Comparison of ENCODE assay signal across 18 cellular contexts in the genomic region with DNA sequence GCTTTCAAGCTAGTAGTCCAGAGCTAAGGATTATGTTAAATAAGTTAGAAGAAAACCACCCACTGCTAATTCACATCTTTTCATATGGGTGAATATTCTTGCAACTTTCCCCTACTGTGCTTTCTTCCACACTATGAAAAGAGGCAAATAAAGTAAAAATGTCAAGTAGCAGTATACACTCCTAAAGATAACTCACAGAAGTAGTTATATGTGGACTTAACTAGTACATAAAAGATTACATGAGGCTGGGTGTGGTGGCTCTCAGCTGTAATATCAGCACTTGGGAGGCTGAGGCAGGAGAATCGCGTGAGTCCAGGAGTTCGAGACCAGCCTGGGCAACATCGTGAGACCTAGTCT.
A peak's percentile ranks its signal among the peaks of the same experiment; 100 is the strongest.
DNase-seq lines count a peak whose midpoint lies in the region; ATAC-seq, FAIRE-seq and TF ChIP-seq lines count a peak whose summit lies in the region.
"Had no signal": no experiment of that assay in that cellular context is flagged by ENCODE, and none has a peak within 500 bp of the region (broad histone marks: within the 10 kb centered on the region; RNA-seq: fewer than 3 reads in every experiment).

No MANE protein-coding gene starts in this region.

- H3K4me1 ChIP-seq in right cardiac atrium (ENCODE audit: control insufficient read depth, insufficient read depth, low read length) (no peaks in the 10 kb centered on the region), body of pancreas (no peaks in the 10 kb centered on the region)
- H3K4me1 ChIP-seq: BE2C had no signal

- H3K4me3 ChIP-seq in right cardiac atrium (ENCODE audit: low read length) (no peak overlapping the region), body of pancreas (no peak overlapping the region)

- ATAC-seq in HG03571 (IDR thresholded peaks at IDR 0.05; ENCODE audit: unreplicated experiment) (peak; percentile 25), right cardiac atrium (no peak), body of pancreas (no peak), HG02623 (IDR thresholded peaks at IDR 0.05; ENCODE audit: unreplicated experiment) (no peak)
- ATAC-seq: CD8-positive, alpha-beta T cell had no signal

- no peak overlapping the region for H3K4me3 Mint-ChIP-seq in activated CD4-positive, alpha-beta T cell treated with anti-CD3 and anti-CD28 coated beads, Interleukin-2, amount 10 ng/mL, durations not matched to agents 24 days and 14 days
- no peak overlapping the region for H3K4me3 Mint-ChIP-seq in activated T-helper 2 cell treated with anti-CD3 and anti-CD28 coated beads, Interferon-gamma antibody, Interleukin-2, Interleukin-4, amounts not matched to agents 10 μg/mL and 5 μg/mL and 100 μg/mL, durations not matched to agents 14 hours and 24 hours and 36 hours (ENCODE audit: low read depth)
- H3K4me3 Mint-ChIP-seq: CD8-positive, alpha-beta T cell had no signal

- H3K27me3 ChIP-seq in right cardiac atrium (ENCODE audit: control insufficient read depth, insufficient read depth): no peaks in the 10 kb centered on the region
- no peaks in the 10 kb centered on the region for H3K27me3 ChIP-seq in body of pancreas
- H3K27me3 ChIP-seq: BE2C had no signal

- intact Hi-C loops in activated CD4-positive, alpha-beta T cell treated with anti-CD3 and anti-CD28 coated beads, Interleukin-2, amount 10 ng/mL, durations not matched to agents 24 days and 14 days (cut with micrococcal nuclease): no loop called here
- intact Hi-C loops in activated T-helper 2 cell treated with anti-CD3 and anti-CD28 coated beads, Interferon-gamma antibody, Interleukin-2, Interleukin-4, amounts not matched to agents 10 μg/mL and 5 μg/mL and 100 μg/mL, durations not matched to agents 14 hours and 24 hours and 36 hours (cut with micrococcal nuclease): no loop called here
- intact Hi-C loops in right cardiac atrium (cut with DNase I) (no loop called here), body of pancreas (cut with DNase I) (no loop called here)

- DNase-seq in activated CD4-positive, alpha-beta T cell treated with anti-CD3 and anti-CD28 coated beads, Interleukin-2, amount 10 ng/mL, durations not matched to agents 24 days and 14 days: no peak
- DNase-seq in activated CD4-positive, alpha-beta T cell treated with anti-CD3 and anti-CD28 coated beads for 1 hour: no peak
- no peak for DNase-seq in activated T-helper 2 cell treated with anti-CD3 and anti-CD28 coated beads, Interferon-gamma antibody, Interleukin-2, Interleukin-4, amounts not matched to agents 10 μg/mL and 5 μg/mL and 100 μg/mL, durations not matched to agents 14 hours and 24 hours and 36 hours (ENCODE audit: low spot score)
- DNase-seq in urothelium cell line (ENCODE audit: low spot score): no peak
- DNase-seq in right cardiac atrium: no peak
- DNase-seq in body of pancreas: no peak
- DNase-seq: BE2C; CD8-positive, alpha-beta T cell; DMS79 treated with DMSO at 0.1 percent for 48 hours; HCEC 1CT; KG1; NCI-H1417 treated with DMSO at 0.1 percent for 48 hours; NCI-H2029; NCI-H2171; NCI-H446 treated with DMSO at 0.1 percent for 48 hours had no signal

- H3K9me3 Mint-ChIP-seq in activated CD4-positive, alpha-beta T cell treated with anti-CD3 and anti-CD28 coated beads, Interleukin-2, amount 10 ng/mL, durations not matched to agents 24 days and 14 days: peaks cover 8% of the 10 kb centered on the region
- H3K9me3 Mint-ChIP-seq in activated T-helper 2 cell treated with anti-CD3 and anti-CD28 coated beads, Interferon-gamma antibody, Interleukin-2, Interleukin-4, amounts not matched to agents 10 μg/mL and 5 μg/mL and 100 μg/mL, durations not matched to agents 14 hours and 24 hours and 36 hours: peaks cover 15% of the 10 kb centered on the region

- no peak for TF ChIP-seq CTCF in body of pancreas (IDR thresholded peaks at IDR 0.05)

- no peak overlapping the region for H3K27ac ChIP-seq in right cardiac atrium (ENCODE audit: low read length)
- no peak overlapping the region for H3K27ac ChIP-seq in body of pancreas
- H3K27ac ChIP-seq: 22Rv1 had no signal

- no peaks in the 10 kb centered on the region for H3K27me3 Mint-ChIP-seq in activated CD4-positive, alpha-beta T cell treated with anti-CD3 and anti-CD28 coated beads, Interleukin-2, amount 10 ng/mL, durations not matched to agents 24 days and 14 days
- H3K27me3 Mint-ChIP-seq in activated T-helper 2 cell treated with anti-CD3 and anti-CD28 coated beads, Interferon-gamma antibody, Interleukin-2, Interleukin-4, amounts not matched to agents 10 μg/mL and 5 μg/mL and 100 μg/mL, durations not matched to agents 14 hours and 24 hours and 36 hours (ENCODE audit: low read depth): no peaks in the 10 kb centered on the region

- H3K4me1 Mint-ChIP-seq in activated CD4-positive, alpha-beta T cell treated with anti-CD3 and anti-CD28 coated beads, Interleukin-2, amount 10 ng/mL, durations not matched to agents 24 days and 14 days: peaks cover 14% of the 10 kb centered on the region
- H3K4me1 Mint-ChIP-seq in activated T-helper 2 cell treated with anti-CD3 and anti-CD28 coated beads, Interferon-gamma antibody, Interleukin-2, Interleukin-4, amounts not matched to agents 10 μg/mL and 5 μg/mL and 100 μg/mL, durations not matched to agents 14 hours and 24 hours and 36 hours (ENCODE audit: low read depth): peaks cover 21% of the 10 kb centered on the region

- WGBS in right cardiac atrium: 96% methylated on average over 4 of the region's 4 CpGs
- 92 to 96% methylated on average over 4 of the region's 4 CpGs for WGBS in body of pancreas, 2 donors

- H3K36me3 Mint-ChIP-seq in activated CD4-positive, alpha-beta T cell treated with anti-CD3 and anti-CD28 coated beads, Interleukin-2, amount 10 ng/mL, durations not matched to agents 24 days and 14 days (ENCODE audit: low read depth): peaks cover 37% of the 10 kb centered on the region
- H3K36me3 Mint-ChIP-seq in activated T-helper 2 cell treated with anti-CD3 and anti-CD28 coated beads, Interferon-gamma antibody, Interleukin-2, Interleukin-4, amounts not matched to agents 10 μg/mL and 5 μg/mL and 100 μg/mL, durations not matched to agents 14 hours and 24 hours and 36 hours (ENCODE audit: low read depth): peaks cover 58% of the 10 kb centered on the region

- H3K36me3 ChIP-seq in body of pancreas (replicated peaks in 1 of 2; ENCODE audit: insufficient read depth in 1 of 2, low read depth in 2 of 2): no peaks in the 10 kb centered on the region
- H3K36me3 ChIP-seq: BE2C had no signal

- H3K27ac Mint-ChIP-seq in activated CD4-positive, alpha-beta T cell treated with anti-CD3 and anti-CD28 coated beads, Interleukin-2, amount 10 ng/mL, durations not matched to agents 24 days and 14 days: peak overlapping the region; percentile 45
- peak overlapping the region; percentile 16 for H3K27ac Mint-ChIP-seq in activated T-helper 2 cell treated with anti-CD3 and anti-CD28 coated beads, Interferon-gamma antibody, Interleukin-2, Interleukin-4, amounts not matched to agents 10 μg/mL and 5 μg/mL and 100 μg/mL, durations not matched to agents 14 hours and 24 hours and 36 hours
- H3K27ac Mint-ChIP-seq: CD8-positive, alpha-beta T cell had no signal

- no peaks in the 10 kb centered on the region for H3K9me3 ChIP-seq in right cardiac atrium (ENCODE audit: control insufficient read depth, low read length)
- no peaks in the 10 kb centered on the region for H3K9me3 ChIP-seq in body of pancreas
- H3K9me3 ChIP-seq: BE2C had no signal

- peak; percentile 17 for FAIRE-seq in urothelium cell line (lab: Jason Lieb, UNC)

- TF ChIP-seq POLR2A in body of pancreas (IDR thresholded peaks at IDR 0.05): no peak
